ENCODE assay signal across 17 cellular contexts in the genomic region with DNA sequence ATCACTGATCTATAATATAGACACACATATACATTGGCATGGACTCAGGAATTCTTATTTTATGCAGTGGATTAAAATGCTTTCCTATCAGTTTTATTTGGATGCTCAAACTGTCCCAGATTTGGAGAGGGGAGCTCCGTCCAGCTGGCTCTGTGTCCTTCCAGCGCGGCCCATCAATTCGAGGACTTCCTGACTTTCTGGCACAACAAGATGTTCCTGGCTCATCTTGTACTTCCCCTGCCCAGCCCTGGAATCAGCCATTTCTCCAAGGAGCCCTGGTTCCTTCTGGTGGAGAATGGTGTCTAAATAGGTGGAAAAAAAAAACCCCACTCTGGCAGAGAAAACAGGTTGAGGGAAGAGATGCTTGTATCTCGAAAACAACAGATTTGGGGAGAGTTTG.
DNase-seq lines count a peak whose midpoint lies in the region; ATAC-seq and TF ChIP-seq lines count a peak whose summit lies in the region.
"Had no signal": no experiment of that assay in that cellular context is flagged by ENCODE, and none has a peak within 500 bp of the region (broad histone marks: within the 10 kb centered on the region; RNA-seq: fewer than 3 reads in every experiment).

No MANE protein-coding gene starts in this region.

- no peaks in the 10 kb centered on the region for H3K9me3 ChIP-seq in vagina
- no peaks in the 10 kb centered on the region for H3K9me3 ChIP-seq in CD4-positive, alpha-beta T cell (ENCODE audit: control insufficient read depth, low read length)
- H3K9me3 ChIP-seq: SJCRH30 had no signal

- no peaks in the 10 kb centered on the region for H3K36me3 Mint-ChIP-seq in CD4-positive, alpha-beta T cell (ENCODE audit: low read depth)

- no peak overlapping the region for H3K27ac Mint-ChIP-seq in CD4-positive, alpha-beta T cell

- no peaks in the 10 kb centered on the region for H3K9me3 Mint-ChIP-seq in CD4-positive, alpha-beta T cell

- peak overlapping the region; percentile 70 for H3K27ac ChIP-seq in vagina
- H3K27ac ChIP-seq in CD4-positive, alpha-beta T cell (ENCODE audit: low read depth, low read length): no peak overlapping the region
- H3K27ac ChIP-seq: PC-9, RWPE1, SJCRH30 had no signal

- H3K4me3 ChIP-seq in vagina: no peak overlapping the region
- H3K4me3 ChIP-seq: PC-9, SJCRH30 had no signal

- ATAC-seq in left ventricle myocardium superior (peak; percentile 75), sciatic nerve (peak; percentile 65)
- no peak for ATAC-seq in CD4-positive, alpha-beta T cell (ENCODE audit: poor library complexity)

- no peak overlapping the region for H3K4me3 Mint-ChIP-seq in CD4-positive, alpha-beta T cell

- TF ChIP-seq CTCF in vagina (IDR thresholded peaks at IDR 0.05): no peak
- TF ChIP-seq CTCF in CD4-positive, alpha-beta T cell (IDR thresholded peaks at IDR 0.05): no peak

- peaks cover 38% of the 10 kb centered on the region for H3K27me3 Mint-ChIP-seq in CD4-positive, alpha-beta T cell

- no peaks in the 10 kb centered on the region for H3K27me3 ChIP-seq in vagina
- H3K27me3 ChIP-seq in CD4-positive, alpha-beta T cell (ENCODE audit: control insufficient read depth, insufficient read depth, low read length): no peaks in the 10 kb centered on the region
- H3K27me3 ChIP-seq: SJCRH30 had no signal

- TF ChIP-seq POLR2A in vagina (IDR thresholded peaks at IDR 0.05): no peak

- no peaks in the 10 kb centered on the region for H3K36me3 ChIP-seq in vagina
- H3K36me3 ChIP-seq: SJCRH30 had no signal

- CTCF ChIA-PET in CD4-positive, alpha-beta T cell (lab: Charles Lee): no interaction called here

- H3K4me1 ChIP-seq in vagina: peaks cover 37% of the 10 kb centered on the region

- DNase-seq in cerebellum (ENCODE audit: low spot score) (peak; percentile 41), left ventricle myocardium superior (peak; percentile 76), sciatic nerve (ENCODE audit: low spot score) (no peak), vagina (ENCODE audit: extremely low spot score in 2 of 2) (no peak), NCI-H187 treated with DMSO at 0.1 percent for 48 hours (lab: John Stamatoyannopoulos, UW) (no peak), dermis blood vessel endothelial cell (no peak)
- no peak for DNase-seq in CD4-positive, alpha-beta T cell
- DNase-seq: AML-193, DMS79 treated with DMSO at 0.1 percent for 48 hours, IMR-90, NCI-H1417 treated with DMSO at 0.1 percent for 48 hours, NCI-H1930, NCI-H345, NCI-H524 treated with DMSO at 0.1 percent for 48 hours, PC-9, SJCRH30 had no signal

- intact Hi-C loops in left ventricle myocardium superior (cut with micrococcal nuclease): no loop called here
- intact Hi-C loops in sciatic nerve (cut with DNase I): no loop called here
- intact Hi-C loops in vagina (cut with DNase I): no loop called here
- intact Hi-C loops in CD4-positive, alpha-beta T cell (cut with DNase I, micrococcal nuclease): no loop called here

- H3K4me1 Mint-ChIP-seq in CD4-positive, alpha-beta T cell (ENCODE audit: low read depth): no peaks in the 10 kb centered on the region

- POLR2A ChIA-PET in CD4-positive, alpha-beta T cell (lab: Charles Lee): no interaction called here

Comparison
In these comparisons a context has a peak if more than half of its experiments do, and no peak if none do; other contexts are left out.
1. DNase-seq: peak in cerebellum (single experiment) and left ventricle myocardium superior (single experiment); none in sciatic nerve (single experiment), vagina (0 of 2), CD4-positive, alpha-beta T cell (0 of 10), NCI-H187 treated with DMSO at 0.1 percent for 48 hours (single experiment) and dermis blood vessel endothelial cell (single experiment).